ENCODE assay signal across 17 cellular contexts in genomic region chr1:205521646-205522150, GRCh38. TPM values are rescaled to one million over a fixed set of nuclear protein-coding genes. Genes with fewer than 3 reads are reported as not detected.
"Had no signal": no experiment of that assay in that cellular context is flagged by ENCODE, and none has a peak within 500 bp of the region (broad histone marks: within the 10 kb centered on the region; RNA-seq: fewer than 3 reads in every experiment).

No MANE protein-coding gene starts in this region.

- H3K9me3 Mint-ChIP-seq: activated CD8-positive, alpha-beta T cell treated with anti-CD3 and anti-CD28 coated beads for 36 hours; activated naive CD4-positive, alpha-beta T cell treated with anti-CD3 and anti-CD28 coated beads, Interleukin-2, amount 50 U/mL, for 24 hours; activated T-cell treated with anti-CD3 and anti-CD28 coated beads, Interleukin-2, amount 50 U/mL, for 4 hours; central memory CD8-positive, alpha-beta T cell; immature natural killer cell; stimulated activated naive B cell treated with anti-CD40 and anti-IgM and Interleukin-4, amounts not matched to agents 10 μg/mL and 1 μg/mL and 100 μg/mL, for 72 hours; type B pancreatic cell had no signal

- H3K27ac ChIP-seq: adrenal gland, pancreas had no signal

- H3K4me1 ChIP-seq: pancreas had no signal

- H3K27ac Mint-ChIP-seq: activated CD8-positive, alpha-beta T cell treated with anti-CD3 and anti-CD28 coated beads for 36 hours; activated naive CD4-positive, alpha-beta T cell treated with anti-CD3 and anti-CD28 coated beads, Interleukin-2, amount 50 U/mL, for 24 hours; immature natural killer cell; stimulated activated naive B cell treated with anti-CD40 and anti-IgM and Interleukin-4, amounts not matched to agents 10 μg/mL and 1 μg/mL and 100 μg/mL, for 72 hours; type B pancreatic cell had no signal

- DNase-seq: activated CD4-positive, alpha-beta T cell treated with anti-CD3 and anti-CD28 coated beads for 4 hours; activated CD8-positive, alpha-beta T cell treated with anti-CD3 and anti-CD28 coated beads for 36 hours; activated effector memory CD4-positive, alpha-beta T cell treated with anti-CD3 and anti-CD28 coated beads, Interleukin-2, amount 50 U/mL, for 16 hours; activated T-cell treated with anti-CD3 and anti-CD28 coated beads, Interleukin-2, amount 50 U/mL, for 4 hours; adrenal gland; effector memory CD4-positive, alpha-beta T cell; foreskin melanocyte; heart left ventricle; immature natural killer cell; midbrain; stimulated activated naive B cell treated with anti-CD40 and anti-IgM and Interleukin-4, amounts not matched to agents 10 μg/mL and 1 μg/mL and 100 μg/mL, for 72 hours had no signal

- H3K4me3 Mint-ChIP-seq: activated CD8-positive, alpha-beta T cell treated with anti-CD3 and anti-CD28 coated beads for 36 hours; activated naive CD4-positive, alpha-beta T cell treated with anti-CD3 and anti-CD28 coated beads, Interleukin-2, amount 50 U/mL, for 24 hours; activated T-cell treated with anti-CD3 and anti-CD28 coated beads, Interleukin-2, amount 50 U/mL, for 4 hours; central memory CD8-positive, alpha-beta T cell; immature natural killer cell; stimulated activated naive B cell treated with anti-CD40 and anti-IgM and Interleukin-4, amounts not matched to agents 10 μg/mL and 1 μg/mL and 100 μg/mL, for 72 hours; type B pancreatic cell had no signal

- H3K36me3 ChIP-seq: adrenal gland, pancreas had no signal

- H3K9me3 ChIP-seq: adrenal gland, heart left ventricle, pancreas had no signal

- H3K27me3 ChIP-seq: adrenal gland, heart left ventricle, pancreas had no signal

- H3K36me3 Mint-ChIP-seq: activated naive CD4-positive, alpha-beta T cell treated with anti-CD3 and anti-CD28 coated beads, Interleukin-2, amount 50 U/mL, for 24 hours; immature natural killer cell; stimulated activated naive B cell treated with anti-CD40 and anti-IgM and Interleukin-4, amounts not matched to agents 10 μg/mL and 1 μg/mL and 100 μg/mL, for 72 hours; type B pancreatic cell had no signal

- H3K4me1 Mint-ChIP-seq: activated naive CD4-positive, alpha-beta T cell treated with anti-CD3 and anti-CD28 coated beads, Interleukin-2, amount 50 U/mL, for 24 hours; central memory CD8-positive, alpha-beta T cell; immature natural killer cell had no signal

- H3K4me3 ChIP-seq: adrenal gland, heart left ventricle, lung, pancreas had no signal

- H3K27me3 Mint-ChIP-seq: activated CD8-positive, alpha-beta T cell treated with anti-CD3 and anti-CD28 coated beads for 36 hours; activated naive CD4-positive, alpha-beta T cell treated with anti-CD3 and anti-CD28 coated beads, Interleukin-2, amount 50 U/mL, for 24 hours; central memory CD8-positive, alpha-beta T cell had no signal

- ATAC-seq: activated CD8-positive, alpha-beta T cell treated with anti-CD3 and anti-CD28 coated beads for 36 hours; activated T-cell treated with anti-CD3 and anti-CD28 coated beads, Interleukin-2, amount 50 U/mL, for 4 hours; heart left ventricle; pancreas; stimulated activated naive B cell treated with anti-CD40 and anti-IgM and Interleukin-4, amounts not matched to agents 10 μg/mL and 1 μg/mL and 100 μg/mL, for 72 hours had no signal

RNA-seq across cellular contexts. Expression of gene CDK18, which starts 17.2 kb away (rescaled TPM):
- polyA plus RNA-seq: neural cell had no signal
